ENCODE assay signal across 11 cellular contexts in genomic region chr1:244154882-244155531, GRCh38.
DNase-seq lines count a peak whose midpoint lies in the region; ATAC-seq and TF ChIP-seq lines count a peak whose summit lies in the region.
"Had no signal": no experiment of that assay in that cellular context is flagged by ENCODE, and none has a peak within 500 bp of the region (broad histone marks: within the 10 kb centered on the region; RNA-seq: fewer than 3 reads in every experiment).

No MANE protein-coding gene starts in this region.

- DNase-seq in NCI-H345 (lab: John Stamatoyannopoulos, UW) (peak; percentile 25), NCI-H345 treated with DMSO at 0.1 percent for 48 hours (lab: John Stamatoyannopoulos, UW; ENCODE audit: unreplicated experiment) (no peak), body of pancreas (peak; percentile 50 to 78 (median 66)), mucosa of descending colon (no peak), superior temporal gyrus (ENCODE audit: extremely low spot score) (peak; percentile 73), NCI-H82 treated with DMSO at 0.1 percent for 48 hours (lab: John Stamatoyannopoulos, UW; ENCODE audit: unreplicated experiment) (no peak), brain microvascular endothelial cell (no peak)
- no peak for DNase-seq in activated naive CD4-positive, alpha-beta T cell (lab: John Stamatoyannopoulos, UW)
- DNase-seq: left ventricle myocardium superior, NCI-H1694 had no signal

- TF ChIP-seq POLR2A in body of pancreas (IDR thresholded peaks at IDR 0.05), result peak in 1 of 3 donors; percentile 11

- 59 to 60% methylated on average over 8 to 20 of the region's 21 CpGs for WGBS in body of pancreas, 2 donors

- H3K9me3 ChIP-seq in body of pancreas (no peaks in the 10 kb centered on the region), mucosa of descending colon (no peaks in the 10 kb centered on the region)

- peak overlapping the region in 2 of 4 donors; percentile 4 to 66 for H3K27ac ChIP-seq in body of pancreas
- H3K27ac ChIP-seq in brain microvascular endothelial cell, result no peak overlapping the region

- in situ Hi-C loops in brain microvascular endothelial cell (cut with HindIII; ENCODE audit: low pct_ligation_motif_present, low sequenced_read_pairs), result no loop called here

- peaks cover 8% of the 10 kb centered on the region for H3K4me1 ChIP-seq in body of pancreas
- peaks cover 3% of the 10 kb centered on the region for H3K4me1 ChIP-seq in mucosa of descending colon (ENCODE audit: low read depth)

- H3K4me3 ChIP-seq in body of pancreas (no peak overlapping the region), mucosa of descending colon (no peak overlapping the region), brain microvascular endothelial cell (ENCODE audit: low read depth, low read length) (no peak overlapping the region)
- H3K4me3 ChIP-seq: smooth muscle cell had no signal

- H3K27me3 ChIP-seq in body of pancreas, result no peaks in the 10 kb centered on the region
- no peaks in the 10 kb centered on the region for H3K27me3 ChIP-seq in brain microvascular endothelial cell (replicated peaks)

- ATAC-seq in body of pancreas (peak; percentile 85), mucosa of descending colon (peak; percentile 32)
- ATAC-seq: left ventricle myocardium superior had no signal

- intact Hi-C loops in body of pancreas (cut with DNase I), result no loop called here
- intact Hi-C loops in mucosa of descending colon (cut with DNase I, micrococcal nuclease), result no loop called here

- TF ChIP-seq CTCF in body of pancreas (IDR thresholded peaks at IDR 0.05) (peak in 2 of 7 experiments; percentile 9 to 16), mucosa of descending colon (IDR thresholded peaks at IDR 0.05) (no peak), brain microvascular endothelial cell (IDR thresholded peaks at IDR 0.05; ENCODE audit: low read depth, low read length, missing control alignments) (no peak)

- H3K36me3 ChIP-seq in body of pancreas (replicated peaks in 1 of 2; ENCODE audit: insufficient read depth in 1 of 2, low read depth in 2 of 2), result no peaks in the 10 kb centered on the region
- no peaks in the 10 kb centered on the region for H3K36me3 ChIP-seq in mucosa of descending colon (ENCODE audit: low read depth)
- H3K36me3 ChIP-seq in brain microvascular endothelial cell (replicated peaks), result no peaks in the 10 kb centered on the region

Comparison
In these comparisons a context has a peak if more than half of its experiments do, and no peak if none do; other contexts are left out.
1. DNase-seq: peak in NCI-H345 (single experiment), body of pancreas (4 of 4) and superior temporal gyrus (single experiment); none in NCI-H345 treated with DMSO at 0.1 percent for 48 hours (single experiment), mucosa of descending colon (0 of 3), NCI-H82 treated with DMSO at 0.1 percent for 48 hours (single experiment), brain microvascular endothelial cell (single experiment) and activated naive CD4-positive, alpha-beta T cell (0 of 4).